Comparison of ENCODE assay signal across 1 cellular context in the genomic region with DNA sequence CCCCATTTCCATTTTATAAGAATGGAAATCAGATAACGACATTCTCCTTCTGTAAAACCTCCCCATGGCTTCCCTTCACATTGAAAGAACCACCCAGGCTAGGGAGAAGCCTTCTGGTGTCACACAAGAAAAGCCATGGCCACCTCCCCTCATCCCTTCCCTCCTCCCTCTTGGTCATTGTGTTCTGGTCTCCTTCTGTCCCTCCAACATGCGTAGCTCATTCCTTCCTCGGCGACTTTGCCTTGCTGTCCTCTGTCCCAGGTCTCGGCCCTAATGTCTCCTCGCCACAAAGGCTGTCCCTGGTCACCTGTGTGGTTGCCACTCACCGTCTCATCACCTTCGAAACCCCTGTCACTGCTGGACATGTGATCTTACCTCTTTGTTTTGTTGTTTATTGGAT.
TF ChIP-seq lines count a peak whose summit lies in the region.

No MANE protein-coding gene starts in this region.

TF ChIP-seq in HepG2, 621 proteins besides CTCF, POLR2A, EP300 and RAD21 (continued from another document):
- TF ChIP-seq, protein P1, sequence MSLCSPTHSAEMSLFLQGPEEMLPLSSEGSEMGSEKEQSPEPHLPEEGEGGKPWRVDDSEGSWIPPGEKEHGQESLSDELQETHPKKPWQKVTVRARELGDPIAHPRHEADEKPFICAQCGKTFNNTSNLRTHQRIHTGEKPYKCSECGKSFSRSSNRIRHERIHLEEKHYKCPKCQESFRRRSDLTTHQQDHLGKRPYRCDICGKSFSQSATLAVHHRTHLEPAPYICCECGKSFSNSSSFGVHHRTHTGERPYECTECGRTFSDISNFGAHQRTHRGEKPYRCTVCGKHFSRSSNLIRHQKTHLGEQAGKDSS (CRISPR knock-in tag; IDR thresholded peaks at IDR 0.05; ENCODE audit: borderline replicate concordance, low read depth) = no peak
TF ChIP-seq in HepG2: peak in this region for 1.
